Comparison of ENCODE assay signal across 19 cellular contexts in genomic region chr2:104521247-104521646, GRCh38.
DNase-seq lines count a peak whose midpoint lies in the region; ATAC-seq and TF ChIP-seq lines count a peak whose summit lies in the region.
"Had no signal": no experiment of that assay in that cellular context is flagged by ENCODE, and none has a peak within 500 bp of the region (broad histone marks: within the 10 kb centered on the region; RNA-seq: fewer than 3 reads in every experiment).

No MANE protein-coding gene starts in this region.

- peak; percentile 43 to 57 for TF ChIP-seq RAD21 in liver (IDR thresholded peaks at IDR 0.05)

- TF ChIP-seq CTCF in SU-DHL-6 (IDR thresholded peaks at IDR 0.05; ENCODE audit: insufficient read depth, low read length, poor library complexity, severe bottlenecking), result peak; percentile 26
- peak; percentile 7 for TF ChIP-seq CTCF in liver (IDR thresholded peaks at IDR 0.05; ENCODE audit: low read depth, low read length, missing input control)
- no peak for TF ChIP-seq CTCF in PC-9 (conservative IDR thresholded peaks at IDR 0.05)

- H3K9me3 ChIP-seq in SU-DHL-6 (ENCODE audit: insufficient read depth, low read length) (no peaks in the 10 kb centered on the region), liver (ENCODE audit: control insufficient read depth in 4 of 4, low read length in 3 of 4) (peaks cover 0 to 5% (median 4%) of the 10 kb centered on the region in 4 donors), PC-9 (ENCODE audit: insufficient read depth, low read depth) (no peaks in the 10 kb centered on the region)
- H3K9me3 ChIP-seq: neutrophil had no signal

- H3K9me2 ChIP-seq in SU-DHL-6 (replicated peaks; ENCODE audit: insufficient read depth, low read length), result no peaks in the 10 kb centered on the region
- H3K9me2 ChIP-seq in PC-9 (ENCODE audit: insufficient read depth), result no peaks in the 10 kb centered on the region

- BruUV-seq in PC-9 (replicated peaks; lab: Mats Ljungman, UMichigan), result no TSS peak

- CTCF ChIA-PET in PC-9 (lab: Charles Lee), result no interaction called here

- H3K4me1 ChIP-seq in liver (ENCODE audit: control insufficient read depth in 4 of 4, insufficient read depth in 4 of 4, low read length in 3 of 4) (no peaks in the 10 kb centered on the region), PC-9 (replicated peaks; ENCODE audit: insufficient read depth) (no peaks in the 10 kb centered on the region)
- H3K4me1 ChIP-seq: sigmoid colon had no signal

- H2AFZ ChIP-seq in SU-DHL-6 (ENCODE audit: low read depth, low read length, severe bottlenecking) (no peak overlapping the region), PC-9 (no peak overlapping the region)

- no peak overlapping the region for H3K4me2 ChIP-seq in SU-DHL-6 (ENCODE audit: low read depth, low read length, poor library complexity, severe bottlenecking)
- no peak overlapping the region for H3K4me2 ChIP-seq in PC-9

- H3K9ac ChIP-seq in SU-DHL-6 (ENCODE audit: low read length), result no peak overlapping the region
- no peak overlapping the region for H3K9ac ChIP-seq in liver (ENCODE audit: low read depth in 1 of 2, low read length in 2 of 2)

- no peaks in the 10 kb centered on the region for H3K27me3 ChIP-seq in SU-DHL-6 (ENCODE audit: low read length)
- no peaks in the 10 kb centered on the region for H3K27me3 ChIP-seq in liver (ENCODE audit: control insufficient read depth in 4 of 4, insufficient read depth in 4 of 4, low read length in 3 of 4)
- H3K27me3 ChIP-seq in PC-9 (ENCODE audit: insufficient read depth, low read depth), result peaks cover 8% of the 10 kb centered on the region; the same call in 1 of the 2 replicates
- H3K27me3 ChIP-seq: neutrophil, sigmoid colon had no signal

- WGBS in liver, result 25% methylated on average over 5 of the region's 5 CpGs

- H3K27ac ChIP-seq in SU-DHL-6 (ENCODE audit: low read depth, low read length), result no peak overlapping the region
- H3K27ac ChIP-seq in liver (ENCODE audit: low read depth in 1 of 2, low read length in 2 of 2), result no peak overlapping the region
- H3K27ac ChIP-seq in PC-9, result no peak overlapping the region
- H3K27ac ChIP-seq: 22Rv1, neutrophil, sigmoid colon had no signal

- no peak for ATAC-seq in HG03457 (IDR thresholded peaks at IDR 0.05; ENCODE audit: unreplicated experiment)
- ATAC-seq: PC-3 had no signal

- intact Hi-C loops in PC-9 (cut with micrococcal nuclease; ENCODE audit: unreplicated experiment), result no loop called here

- H3K36me3 ChIP-seq in SU-DHL-6 (ENCODE audit: low read length) (no peaks in the 10 kb centered on the region), liver (ENCODE audit: control insufficient read depth in 4 of 4, insufficient read depth in 3 of 4, low read depth in 1 of 4, low read length in 3 of 4) (no peaks in the 10 kb centered on the region), PC-9 (ENCODE audit: low read depth) (no peaks in the 10 kb centered on the region)
- H3K36me3 ChIP-seq: neutrophil, sigmoid colon had no signal

- no peaks in the 10 kb centered on the region for H3F3A ChIP-seq in SU-DHL-6 (ENCODE audit: insufficient read depth)
- no peaks in the 10 kb centered on the region for H3F3A ChIP-seq in PC-9 (ENCODE audit: insufficient read depth, low read depth)

- POLR2A ChIA-PET in PC-9 (lab: Charles Lee; ENCODE audit: unreplicated experiment), result no interaction called here

- H3K4me3 ChIP-seq in SU-DHL-6 (ENCODE audit: insufficient read depth, low read length, poor library complexity, severe bottlenecking), result no peak overlapping the region
- no peak overlapping the region for H3K4me3 ChIP-seq in liver (ENCODE audit: low read depth in 1 of 3, low read length in 3 of 3)
- H3K4me3 ChIP-seq in PC-9, result no peak overlapping the region
- H3K4me3 ChIP-seq: sigmoid colon had no signal

- H4K20me1 ChIP-seq in SU-DHL-6 (ENCODE audit: low read depth, low read length) (no peaks in the 10 kb centered on the region), PC-9 (ENCODE audit: insufficient read depth) (no peaks in the 10 kb centered on the region)

- peak; percentile 30 for DNase-seq in DMS 273 (lab: John Stamatoyannopoulos, UW; ENCODE audit: unreplicated experiment)
- DNase-seq in DMS 273 treated with DMSO at 0.1 percent for 48 hours (lab: John Stamatoyannopoulos, UW), result no peak
- DNase-seq in NCI-H128 (lab: John Stamatoyannopoulos, UW; ENCODE audit: unreplicated experiment), result peak; percentile 14
- DNase-seq in HuH-7.5 (ENCODE audit: low spot score), result no peak
- DNase-seq in PC-9, result no peak
- DNase-seq: activated B cell treated with CpG ODN at 0.5 μM for 24 hours; activated naive CD4-positive, alpha-beta T cell treated with anti-CD3 and anti-CD28 coated beads for 36 hours; effector CD8-positive, alpha-beta T cell; IMR-90; mesenchymal stem cell; NCI-H187; PC-3; sigmoid colon; stimulated activated CD4-positive, alpha-beta T cell treated with anti-CD3 and anti-CD28 coated beads, Interleukin-4, amount 100 ng/mL, for 1 hour had no signal

- H3K79me2 ChIP-seq in SU-DHL-6 (ENCODE audit: insufficient read depth, low read length), result no peaks in the 10 kb centered on the region
- H3K79me2 ChIP-seq in PC-9 (ENCODE audit: low read depth), result no peaks in the 10 kb centered on the region

TF ChIP-seq in liver, 16 proteins besides CTCF, POLR2A, EP300 and RAD21:
- TF ChIP-seq FOXA2 (IDR thresholded peaks at IDR 0.05) (no peak), HNF4G (IDR thresholded peaks at IDR 0.05) (no peak), ZBTB33 (IDR thresholded peaks at IDR 0.05) (no peak), ATF3 (IDR thresholded peaks at IDR 0.05) (no peak), GABPA (IDR thresholded peaks at IDR 0.05 in 1 of 2, conservative IDR thresholded peaks at IDR 0.05 in 1 of 2) (no peak), FOXA1 (IDR thresholded peaks at IDR 0.05) (no peak), NR2F2 (IDR thresholded peaks at IDR 0.05) (no peak)

Comparison
In these comparisons a context has a peak if more than half of its experiments do, and no peak if none do; other contexts are left out.
1. DNase-seq: peak in DMS 273 (single experiment) and NCI-H128 (single experiment); none in DMS 273 treated with DMSO at 0.1 percent for 48 hours (single experiment), HuH-7.5 (single experiment) and PC-9 (0 of 2).